In genomic region chr10:100482181-100482833, GRCh38 we compare ENCODE assay signal across 8 cellular contexts. TPM values are rescaled to one million over a fixed set of nuclear protein-coding genes. Genes with fewer than 3 reads are reported as not detected.
DNase-seq lines count a peak whose midpoint lies in the region; ATAC-seq and TF ChIP-seq lines count a peak whose summit lies in the region.

No MANE protein-coding gene starts in this region.

- no peaks in the 10 kb centered on the region for H3K79me2 ChIP-seq in ACC112 (ENCODE audit: control insufficient read depth, insufficient read depth, low read length, unreplicated experiment)

- H3K4me1 Mint-ChIP-seq in osteocyte (ENCODE audit: unreplicated experiment) = peaks cover 20% of the 10 kb centered on the region

- peaks cover 43% of the 10 kb centered on the region for H3K27me3 ChIP-seq in ACC112 (ENCODE audit: insufficient read depth, low read length)
- H3K27me3 ChIP-seq in MG63 = peaks cover 47% of the 10 kb centered on the region
- H3K27me3 ChIP-seq in cardiac muscle cell = peaks cover 98% of the 10 kb centered on the region
- no peaks in the 10 kb centered on the region for H3K27me3 ChIP-seq in thymus (ENCODE audit: control insufficient read depth, insufficient read depth)

- peak overlapping the region; percentile 69 for H3K4me3 Mint-ChIP-seq in osteocyte (ENCODE audit: unreplicated experiment)

- no peaks in the 10 kb centered on the region for H3K9me3 Mint-ChIP-seq in osteocyte (ENCODE audit: unreplicated experiment)

- no peak overlapping the region for H3K27ac ChIP-seq in ACC112 (ENCODE audit: low read depth, low read length)
- H3K27ac ChIP-seq in cardiac muscle cell = no peak overlapping the region
- H3K27ac ChIP-seq in thymus (ENCODE audit: low read depth) = no peak overlapping the region

- H2AFZ ChIP-seq in ACC112 (ENCODE audit: low read length, unreplicated experiment) = no peak overlapping the region

- TF ChIP-seq CTCF in cardiac muscle cell (IDR thresholded peaks at IDR 0.05; ENCODE audit: low read depth, low read length) = peak; percentile 89
- TF ChIP-seq CTCF in osteocyte (IDR thresholded peaks at IDR 0.05) = peak; percentile 97

- no peak overlapping the region for H3K27ac Mint-ChIP-seq in osteocyte (ENCODE audit: unreplicated experiment)

- under 1% methylated on average over 59 of the region's 59 CpGs for WGBS in thymus

- H3K4me1 ChIP-seq in ACC112 (ENCODE audit: control insufficient read depth, insufficient read depth, low read length, unreplicated experiment) (peaks cover 5% of the 10 kb centered on the region), cardiac muscle cell (ENCODE audit: low read depth) (peaks cover 3% of the 10 kb centered on the region), thymus (ENCODE audit: control insufficient read depth, insufficient read depth, low read length) (peaks cover 6% of the 10 kb centered on the region)

- peak; percentile 38 for ATAC-seq in GM19023 (IDR thresholded peaks at IDR 0.05; ENCODE audit: unreplicated experiment)

- H3K36me3 Mint-ChIP-seq in osteocyte (ENCODE audit: unreplicated experiment) = peaks cover 23% of the 10 kb centered on the region

- H3K9me3 ChIP-seq in MG63 = no peaks in the 10 kb centered on the region; the same call in 1 of the 2 replicates
- H3K9me3 ChIP-seq in cardiac muscle cell (ENCODE audit: low read depth) = no peaks in the 10 kb centered on the region
- H3K9me3 ChIP-seq in thymus (ENCODE audit: control insufficient read depth) = no peaks in the 10 kb centered on the region

- H3K4me3 ChIP-seq in ACC112 (ENCODE audit: low read depth, low read length) = peak overlapping the region; percentile 64
- H3K4me3 ChIP-seq in MG63 = peak overlapping the region; percentile 13
- H3K4me3 ChIP-seq in cardiac muscle cell = peak overlapping the region; percentile 34
- H3K4me3 ChIP-seq in thymus (ENCODE audit: low read length) = peak overlapping the region; percentile 47

- peaks cover 32% of the 10 kb centered on the region for H3K27me3 Mint-ChIP-seq in osteocyte (ENCODE audit: unreplicated experiment)

- peak; percentile 56 for DNase-seq in MG63
- DNase-seq in SKM-1 treated with dmso at 0.1 percent for 144 hours (lab: John Stamatoyannopoulos, UW; ENCODE audit: unreplicated experiment) = peak; percentile 72
- peak; percentile 44 for DNase-seq in activated naive CD8-positive, alpha-beta T cell treated with anti-CD3 and anti-CD28 coated beads, Interleukin-2, amount 50 U/mL, for 16 hours (ENCODE audit: low read depth, low spot score)
- DNase-seq in cardiac muscle cell (ENCODE audit: low read depth in 1 of 2, low spot score in 1 of 2) = peak; percentile 76 to 89
- DNase-seq in osteocyte (ENCODE audit: extremely low spot score, unreplicated experiment) = peak; percentile 89

- H3K36me3 ChIP-seq in ACC112 (ENCODE audit: insufficient read depth, low read length) (no peaks in the 10 kb centered on the region), MG63 (no peaks in the 10 kb centered on the region), cardiac muscle cell (peaks cover 4% of the 10 kb centered on the region), thymus (ENCODE audit: control insufficient read depth, insufficient read depth) (peaks cover 20% of the 10 kb centered on the region)

RNA-seq across cellular contexts. Expression of gene WNT8B, which starts 19.5 kb away (rescaled TPM):
- total RNA-seq in MG63 (2014; rRNA removed; shearing (Covaris generic); ENCODE audit: low replicate concordance) = not detected in 2 replicates
- total RNA-seq in cardiac muscle cell (0.07 TPM in 1 of 2 replicates, not detected in the other), osteocyte (not detected in 2 replicates)
- polyA plus RNA-seq in cardiac muscle cell (not detected in 2 replicates), thymus (0.18 TPM)

RNA-seq across cellular contexts. Expression of gene SEC31B, which starts 37.4 kb away (rescaled TPM):
- total RNA-seq in MG63 (2014; rRNA removed; shearing (Covaris generic); ENCODE audit: low replicate concordance) = 0.72 and 1.2 TPM in 2 replicates
- total RNA-seq in cardiac muscle cell (8.0 and 13.2 TPM in 2 replicates), osteocyte (18.3 and 19.6 TPM in 2 replicates)
- polyA plus RNA-seq in cardiac muscle cell (15.0 and 23.1 TPM in 2 replicates), thymus (70.7 TPM)

RNA-seq across cellular contexts. Expression of gene NDUFB8, which starts 47.4 kb away (rescaled TPM):
- total RNA-seq in MG63 (2014; rRNA removed; shearing (Covaris generic); ENCODE audit: low replicate concordance) = 87.7 and 143 TPM in 2 replicates
- total RNA-seq in cardiac muscle cell (296 and 504 TPM in 2 replicates), osteocyte (151 and 169 TPM in 2 replicates)
- polyA plus RNA-seq in cardiac muscle cell (577 and 748 TPM in 2 replicates), thymus (222 TPM)

RNA-seq across cellular contexts. Expression of gene HIF1AN, which starts 53.4 kb away (rescaled TPM):
- total RNA-seq in MG63 (2014; rRNA removed; shearing (Covaris generic); ENCODE audit: low replicate concordance) = 9.0 and 16.2 TPM in 2 replicates
- total RNA-seq in cardiac muscle cell = 16.6 and 20.3 TPM in 2 replicates
- polyA plus RNA-seq in cardiac muscle cell = 37.4 and 40.2 TPM in 2 replicates
- total RNA-seq in osteocyte = 45.8 and 50.6 TPM in 2 replicates
- 7.4 TPM for polyA plus RNA-seq in thymus

Comparison
In these comparisons a context has a peak if more than half of its experiments do, and no peak if none do; other contexts are left out.
1. H3K4me3 ChIP-seq: peak in every context shown above with its lines; median percentile 64 in ACC112; 47 in thymus; 34 in cardiac muscle cell; 13 in MG63.